ENCODE assay signal across 14 cellular contexts in genomic region chr3:136949708-136950107, GRCh38. TPM values are rescaled to one million over a fixed set of nuclear protein-coding genes. Genes with fewer than 3 reads are reported as not detected.
DNase-seq lines count a peak whose midpoint lies in the region; ATAC-seq and TF ChIP-seq lines count a peak whose summit lies in the region.
"Had no signal": no experiment of that assay in that cellular context is flagged by ENCODE, and none has a peak within 500 bp of the region (broad histone marks: within the 10 kb centered on the region; RNA-seq: fewer than 3 reads in every experiment).

No MANE protein-coding gene starts in this region.

- H3K79me2 ChIP-seq in H9 (ENCODE audit: insufficient read depth, low read length) (no peaks in the 10 kb centered on the region), SU-DHL-6 (ENCODE audit: insufficient read depth, low read length) (peaks cover 7% of the 10 kb centered on the region; the same call in 1 of the 2 replicates)

- no peak overlapping the region for H2AK5ac ChIP-seq in H9 (ENCODE audit: insufficient read length, low read length)

- H3K4ac ChIP-seq in H9 (ENCODE audit: low read depth, low read length), result no peak overlapping the region

- no peak overlapping the region for H2BK120ac ChIP-seq in H9 (ENCODE audit: low read depth, low read length, poor library complexity, severe bottlenecking)

- peak; percentile 32 for TF ChIP-seq CTCF in AG04450 (IDR thresholded peaks at IDR 0.05; ENCODE audit: low read depth, low read length)
- peak; percentile 32; the same call in 1 of the 3 replicates for TF ChIP-seq CTCF in H9 (conservative IDR thresholded peaks at IDR 0.05)
- TF ChIP-seq CTCF in SU-DHL-6 (IDR thresholded peaks at IDR 0.05; ENCODE audit: insufficient read depth, low read length, poor library complexity, severe bottlenecking), result peak; percentile 43
- TF ChIP-seq CTCF in foreskin keratinocyte (conservative IDR thresholded peaks at IDR 0.05), result peak; percentile 69
- no peak for TF ChIP-seq CTCF in testis (IDR thresholded peaks at IDR 0.05)
- TF ChIP-seq CTCF in lower lobe of right lung (IDR thresholded peaks at IDR 0.05), result no peak
- TF ChIP-seq CTCF in gastroesophageal sphincter (IDR thresholded peaks at IDR 0.05), result no peak

- no peak overlapping the region for H3K14ac ChIP-seq in H9 (ENCODE audit: insufficient read depth, low read length)

- H2AFZ ChIP-seq in H9 (ENCODE audit: low read length), result no peak overlapping the region
- no peak overlapping the region for H2AFZ ChIP-seq in SU-DHL-6 (ENCODE audit: low read depth, low read length, severe bottlenecking)

- no peak overlapping the region for H2BK5ac ChIP-seq in H9 (ENCODE audit: insufficient read length, low read length)

- H3K36me3 ChIP-seq in SU-DHL-6 (ENCODE audit: low read length), result peaks cover 24% of the 10 kb centered on the region; the same call in 1 of the 2 replicates
- H3K36me3 ChIP-seq in testis (ENCODE audit: low read depth, missing control alignments), result no peaks in the 10 kb centered on the region
- H3K36me3 ChIP-seq in lower lobe of right lung, result peaks cover 23% of the 10 kb centered on the region
- peaks cover 0 to 9% of the 10 kb centered on the region in 2 donors for H3K36me3 ChIP-seq in gastroesophageal sphincter

- H3K9me3 ChIP-seq in AG04450 (ENCODE audit: control insufficient read depth, insufficient read depth, low read length) (no peaks in the 10 kb centered on the region), H9 (ENCODE audit: control insufficient read depth, low read depth, low read length) (no peaks in the 10 kb centered on the region), SU-DHL-6 (ENCODE audit: insufficient read depth, low read length) (no peaks in the 10 kb centered on the region), testis (no peaks in the 10 kb centered on the region), lower lobe of right lung (no peaks in the 10 kb centered on the region), gastroesophageal sphincter (no peaks in the 10 kb centered on the region)

- TF ChIP-seq POLR2A in testis (IDR thresholded peaks at IDR 0.05) (no peak), gastroesophageal sphincter (IDR thresholded peaks at IDR 0.05) (no peak)

- no peaks in the 10 kb centered on the region for H3K9me2 ChIP-seq in SU-DHL-6 (replicated peaks; ENCODE audit: insufficient read depth, low read length)

- H3K36me3 Mint-ChIP-seq in H9 (ENCODE audit: insufficient read depth in 1 of 3, low read depth in 3 of 3), result peaks cover 0 to 11% (median 0%) of the 10 kb centered on the region in 3 experiments; a peak in 3 of 7 replicates

- peaks cover 4% of the 10 kb centered on the region in 2 experiments; a peak in 3 of 4 replicates for H3K4me1 Mint-ChIP-seq in H9

- no peaks in the 10 kb centered on the region for H3K27me3 Mint-ChIP-seq in H9 (ENCODE audit: low read depth)
- H3K27me3 Mint-ChIP-seq: activated naive CD4-positive, alpha-beta T cell treated with anti-CD3 and anti-CD28 coated beads, Interleukin-2, amount 50 U/mL, for 24 hours had no signal

- no peaks in the 10 kb centered on the region for H3K23me2 ChIP-seq in H9 (ENCODE audit: insufficient read length, low read depth, low read length, poor library complexity, severe bottlenecking)

- H3K27ac Mint-ChIP-seq in H9, result no peak overlapping the region
- H3K27ac Mint-ChIP-seq: activated naive CD4-positive, alpha-beta T cell treated with anti-CD3 and anti-CD28 coated beads, Interleukin-2, amount 50 U/mL, for 24 hours had no signal

- DNase-seq in AG04450 (ENCODE audit: low read depth, low spot score), result no peak
- no peak for DNase-seq in H9
- DNase-seq in foreskin keratinocyte, result no peak
- DNase-seq in NK-92 treated with Interleukin-12 subunit alpha and Interleukin-12 subunit beta, amount 100 ng/mL, for 24 hours (lab: John Stamatoyannopoulos, UW), result no peak
- no peak for DNase-seq in testis
- DNase-seq in lower lobe of right lung, result no peak
- DNase-seq: glutamatergic neuron, NCI-H446, nucleus accumbens, SIG-M5 had no signal

- WGBS in H9 (ENCODE audit: extremely low coverage, insufficient read length, low lambda C conversion rate), result no CpG with 5 or more reads among the region's 2 CpGs
- WGBS in testis, 2 donors, result 82 to 85% methylated on average over 2 of the region's 2 CpGs
- 83 to 92% methylated on average over 2 of the region's 2 CpGs for WGBS in gastroesophageal sphincter (ENCODE audit: low coverage in 1 of 2), 2 donors

- H2BK20ac ChIP-seq in H9 (ENCODE audit: low read depth, low read length, poor library complexity, severe bottlenecking), result no peak overlapping the region

- H4K8ac ChIP-seq in H9 (replicated peaks; ENCODE audit: insufficient read length, low read depth, low read length), result no peak overlapping the region

- no peak overlapping the region for H4K91ac ChIP-seq in H9 (ENCODE audit: insufficient read length, low read depth, low read length)

- CTCF ChIA-PET in AG04450 (lab: Charles Lee), result interaction anchor here (0.6 to 2.4 kb wide), 3 partner anchors 64 to 878 kb away, joined by 8 to 17 read pairs (median 8); partner anchors contain the start of gene STAG1

- ATAC-seq in foreskin keratinocyte (no peak), lower lobe of right lung (no peak), gastroesophageal sphincter (no peak)

- no peak overlapping the region for H3K56ac ChIP-seq in H9 (ENCODE audit: insufficient read length, low read depth, low read length)

- peaks cover 33% of the 10 kb centered on the region for H3F3A ChIP-seq in SU-DHL-6 (ENCODE audit: insufficient read depth)

- no peaks in the 10 kb centered on the region; the same call in 1 of the 2 replicates for H3K4me1 ChIP-seq in H9 (ENCODE audit: insufficient read depth, low read length)
- H3K4me1 ChIP-seq in foreskin keratinocyte, result peaks cover 14% of the 10 kb centered on the region
- H3K4me1 ChIP-seq in testis, result peaks cover 9% of the 10 kb centered on the region
- peaks cover 25% of the 10 kb centered on the region for H3K4me1 ChIP-seq in lower lobe of right lung
- peaks cover 0 to 33% (median 3%) of the 10 kb centered on the region in 3 donors for H3K4me1 ChIP-seq in gastroesophageal sphincter

- no peak overlapping the region for H3K27ac ChIP-seq in AG04450 (ENCODE audit: low read depth, low read length)
- H3K27ac ChIP-seq in H9 (ENCODE audit: insufficient read length, low read depth, low read length), result no peak overlapping the region
- peak overlapping the region; percentile 34; the same call in 1 of the 2 replicates for H3K27ac ChIP-seq in SU-DHL-6 (ENCODE audit: low read depth, low read length)
- no peak overlapping the region for H3K27ac ChIP-seq in foreskin keratinocyte
- no peak overlapping the region for H3K27ac ChIP-seq in testis
- no peak overlapping the region for H3K27ac ChIP-seq in lower lobe of right lung
- H3K27ac ChIP-seq in gastroesophageal sphincter, result no peak overlapping the region

- TF ChIP-seq EP300 in gastroesophageal sphincter (IDR thresholded peaks at IDR 0.05), result no peak

- POLR2A ChIA-PET in AG04450 (lab: Yijun Ruan, JAX), result no interaction called here

- no peak overlapping the region for H2BK12ac ChIP-seq in H9 (ENCODE audit: insufficient read length, low read depth, low read length)

- intact Hi-C loops in testis (cut with DNase I; ENCODE audit: low total_unique reads), result no loop called here
- intact Hi-C loops in lower lobe of right lung (cut with DNase I), result no loop called here

- H3K4me3 Mint-ChIP-seq in H9, result no peak overlapping the region
- H3K4me3 Mint-ChIP-seq: activated naive CD4-positive, alpha-beta T cell treated with anti-CD3 and anti-CD28 coated beads, Interleukin-2, amount 50 U/mL, for 24 hours; CD14-positive monocyte had no signal

- H3K23ac ChIP-seq in H9 (ENCODE audit: insufficient read length, low read depth, low read length), result no peak overlapping the region

- H2BK15ac ChIP-seq in H9 (ENCODE audit: low read depth, low read length), result no peak overlapping the region

- H3K27me3 ChIP-seq in AG04450 (ENCODE audit: control insufficient read depth, insufficient read depth, low read length) (no peaks in the 10 kb centered on the region), H9 (ENCODE audit: insufficient read depth, low read length) (no peaks in the 10 kb centered on the region), SU-DHL-6 (ENCODE audit: low read length) (no peaks in the 10 kb centered on the region), foreskin keratinocyte (no peaks in the 10 kb centered on the region), testis (no peaks in the 10 kb centered on the region), lower lobe of right lung (ENCODE audit: low read depth) (no peaks in the 10 kb centered on the region), gastroesophageal sphincter (no peaks in the 10 kb centered on the region)

- H3K4me3 ChIP-seq in AG04450 (ENCODE audit: low read depth, low read length) (no peak overlapping the region), SU-DHL-6 (ENCODE audit: insufficient read depth, low read length, poor library complexity, severe bottlenecking) (no peak overlapping the region), testis (no peak overlapping the region), lower lobe of right lung (no peak overlapping the region), gastroesophageal sphincter (no peak overlapping the region)

- H3K9me3 Mint-ChIP-seq in H9, result no peaks in the 10 kb centered on the region
- H3K9me3 Mint-ChIP-seq: activated naive CD4-positive, alpha-beta T cell treated with anti-CD3 and anti-CD28 coated beads, Interleukin-2, amount 50 U/mL, for 24 hours; CD14-positive monocyte had no signal

- H4K20me1 ChIP-seq in H9 (ENCODE audit: control insufficient read depth, insufficient read depth, insufficient read length), result no peaks in the 10 kb centered on the region
- no peaks in the 10 kb centered on the region for H4K20me1 ChIP-seq in SU-DHL-6 (ENCODE audit: low read depth, low read length)

- no peak overlapping the region for H3K18ac ChIP-seq in H9 (ENCODE audit: insufficient read length, low read depth, low read length)

- H3K4me2 ChIP-seq in H9 (ENCODE audit: insufficient read depth, insufficient read length, low read length), result no peak overlapping the region
- H3K4me2 ChIP-seq in SU-DHL-6 (ENCODE audit: low read depth, low read length, poor library complexity, severe bottlenecking), result peak overlapping the region; percentile 46

- H3T11ph ChIP-seq in H9 (ENCODE audit: low read length), result no peak overlapping the region

- no peak overlapping the region for H3K9ac ChIP-seq in H9 (ENCODE audit: extremely low read depth, insufficient read length, low read length)
- no peak overlapping the region for H3K9ac ChIP-seq in SU-DHL-6 (ENCODE audit: low read length)

- no peak overlapping the region for H4K5ac ChIP-seq in H9 (ENCODE audit: insufficient read length, low read depth, low read length)

- no peaks in the 10 kb centered on the region for H3K79me1 ChIP-seq in H9 (ENCODE audit: insufficient read depth, low read depth, low read length, poor library complexity, severe bottlenecking)

RNA-seq across cellular contexts. Expression of gene IL20RB, which starts 8.1 kb away (rescaled TPM):
- 2.1 and 2.5 TPM in 2 replicates for polyA plus RNA-seq in AG04450 (2011; rRNA removed)
- polyA minus RNA-seq in AG04450 (2011; rRNA and poly(A)+ RNA removed), result 1.0 and 1.9 TPM in 2 replicates
- total RNA-seq in H9 (2021), result 1.5 TPM in 2 replicates
- total RNA-seq in foreskin keratinocyte, result 104 and 118 TPM in 2 replicates
- 92.1 and 110 TPM in 2 replicates for polyA plus RNA-seq in foreskin keratinocyte
- total RNA-seq in testis, result 1 to 10 TPM; 2.0 to 3.5 TPM
- 12.5 TPM for polyA plus RNA-seq in testis (ENCODE audit: insufficient read depth, low read depth, low replicate concordance)
- total RNA-seq in lower lobe of right lung, result 1.8 TPM
- total RNA-seq in gastroesophageal sphincter, result 1 to 10 TPM in 2 of 4 donors, under 1 TPM in 2; 0.62 to 7.3 (median 1.0) TPM

Comparison
In these comparisons a context has a peak if more than half of its experiments do, and no peak if none do; other contexts are left out.
1. CTCF ChIP-seq: peak in AG04450 (single experiment), H9 (single experiment), SU-DHL-6 (single experiment) and foreskin keratinocyte (single experiment); none in testis (0 of 3), lower lobe of right lung (single experiment) and gastroesophageal sphincter (0 of 4).
2. RNA of gene IL20RB, which starts 8.1 kb away (total RNA-seq): 104 to 118 TPM in foreskin keratinocyte; 2.0 to 3.5 TPM in testis, 1.8 TPM in lower lobe of right lung (single experiment), 1.5 TPM in H9 and 0.62 to 7.3 TPM in gastroesophageal sphincter; every median in the first group is over 10 times any median in the second.